ENCODE assay signal across 17 cellular contexts in genomic region chr2:217868911-217869334, GRCh38.
A peak's percentile ranks its signal among the peaks of the same experiment; 100 is the strongest.
DNase-seq lines count a peak whose midpoint lies in the region; ATAC-seq and TF ChIP-seq lines count a peak whose summit lies in the region.
"Had no signal": no experiment of that assay in that cellular context is flagged by ENCODE, and none has a peak within 500 bp of the region (broad histone marks: within the 10 kb centered on the region; RNA-seq: fewer than 3 reads in every experiment).

No MANE protein-coding gene starts in this region.

- peak overlapping the region; percentile 57 to 98 (median 80) for H3K27ac ChIP-seq in sigmoid colon
- H3K27ac ChIP-seq: HL-60, neural progenitor cell had no signal

- H3K4me1 Mint-ChIP-seq in Caco-2 (ENCODE audit: low read depth, unreplicated experiment): no peaks in the 10 kb centered on the region

- peak; percentile 9 for ATAC-seq in left ventricle myocardium superior
- ATAC-seq: activated CD8-positive, alpha-beta T cell treated with anti-CD3 and anti-CD28 coated beads, Interleukin-2, amount 10 ng/mL, durations not matched to agents 7 days and 5 days had no signal

- H3K27ac Mint-ChIP-seq in Caco-2 (ENCODE audit: unreplicated experiment): peak overlapping the region; percentile 51
- H3K27ac Mint-ChIP-seq: activated CD8-positive, alpha-beta T cell treated with anti-CD3 and anti-CD28 coated beads, Interleukin-2, amount 10 ng/mL, durations not matched to agents 7 days and 5 days; neural progenitor cell had no signal

- CTCF ChIA-PET in Caco-2 (lab: Charles Lee): interaction anchor here (0.7 to 1.2 kb wide), 2 partner anchors 57 to 83 kb away, joined by 3 read pairs; no protein-coding TSS in a partner anchor

- H3K36me3 ChIP-seq in Caco-2 (ENCODE audit: control insufficient read depth, insufficient read depth, low read length) (no peaks in the 10 kb centered on the region; the same call in 1 of the 2 replicates), sigmoid colon (peaks cover 48 to 98% (median 88%) of the 10 kb centered on the region in 4 donors)
- H3K36me3 ChIP-seq: neural progenitor cell had no signal

- H3K4me3 Mint-ChIP-seq in Caco-2 (ENCODE audit: unreplicated experiment): no peak overlapping the region
- H3K4me3 Mint-ChIP-seq: activated CD8-positive, alpha-beta T cell treated with anti-CD3 and anti-CD28 coated beads, Interleukin-2, amount 10 ng/mL, durations not matched to agents 7 days and 5 days; neural progenitor cell had no signal

- no peaks in the 10 kb centered on the region for H3K27me3 Mint-ChIP-seq in Caco-2 (ENCODE audit: insufficient read depth, unreplicated experiment)

- no peaks in the 10 kb centered on the region for H3K9me3 Mint-ChIP-seq in Caco-2 (ENCODE audit: unreplicated experiment)
- H3K9me3 Mint-ChIP-seq: neural progenitor cell had no signal

- BruUV-seq in Caco-2 (replicated peaks; lab: Mats Ljungman, UMichigan): no TSS peak

- H3K27me3 ChIP-seq in Caco-2 (replicated peaks; ENCODE audit: control insufficient read depth, insufficient read depth, low read length): no peaks in the 10 kb centered on the region
- no peaks in the 10 kb centered on the region for H3K27me3 ChIP-seq in sigmoid colon

- H3K4me1 ChIP-seq in Caco-2: no peaks in the 10 kb centered on the region
- peaks cover 0 to 94% (median 84%) of the 10 kb centered on the region in 4 donors for H3K4me1 ChIP-seq in sigmoid colon

- TF ChIP-seq EP300 in sigmoid colon (IDR thresholded peaks at IDR 0.05): peak in 1 of 4 donors; percentile 79

- no peak for TF ChIP-seq CTCF in Caco-2 (IDR thresholded peaks at IDR 0.05; ENCODE audit: insufficient read depth in 1 of 2, low read depth in 1 of 2, low read length in 1 of 2, severe bottlenecking in 1 of 2, unreplicated experiment in 1 of 2)
- no peak for TF ChIP-seq CTCF in sigmoid colon (IDR thresholded peaks at IDR 0.05)

- POLR2A ChIA-PET in Caco-2 (lab: Charles Lee): no interaction called here

- no peaks in the 10 kb centered on the region for H3K36me3 Mint-ChIP-seq in Caco-2 (ENCODE audit: insufficient read depth, unreplicated experiment)
- H3K36me3 Mint-ChIP-seq: neural progenitor cell had no signal

- H3K9me3 ChIP-seq in Caco-2 (no peaks in the 10 kb centered on the region), sigmoid colon (no peaks in the 10 kb centered on the region)

- no peak for TF ChIP-seq POLR2A in sigmoid colon (IDR thresholded peaks at IDR 0.05)

- intact Hi-C loops in Caco-2 (cut with micrococcal nuclease; ENCODE audit: unreplicated experiment): no loop called here
- intact Hi-C loops in left ventricle myocardium superior (cut with micrococcal nuclease): no loop called here
- intact Hi-C loops in sigmoid colon (cut with DNase I): no loop called here

- WGBS in sigmoid colon, 2 donors: 76 to 82% methylated on average over 3 of the region's 3 CpGs

- no peak overlapping the region for H3K4me3 ChIP-seq in Caco-2 (ENCODE audit: low read depth, low read length)
- H3K4me3 ChIP-seq in sigmoid colon: no peak overlapping the region
- H3K4me3 ChIP-seq: neural progenitor cell had no signal

- no peak for DNase-seq in Caco-2
- peak; percentile 41 for DNase-seq in SW480 (ENCODE audit: low spot score)
- no peak for DNase-seq in left ventricle myocardium superior
- peak; percentile 89 for DNase-seq in sigmoid colon
- no peak for DNase-seq in stimulated activated naive CD4-positive, alpha-beta T cell treated with Interleukin-2 at 50 U/mL for 16 hours (lab: John Stamatoyannopoulos, UW)
- DNase-seq in SW 1271 (lab: John Stamatoyannopoulos, UW): no peak
- DNase-seq in NCI-H146 treated with DMSO at 0.1 percent for 48 hours (lab: John Stamatoyannopoulos, UW; ENCODE audit: unreplicated experiment): no peak
- DNase-seq in NCI-H1092 (lab: John Stamatoyannopoulos, UW): no peak
- DNase-seq: activated CD8-positive, alpha-beta T cell treated with anti-CD3 and anti-CD28 coated beads, Interleukin-2, amount 10 ng/mL, durations not matched to agents 7 days and 5 days; C1 segment of cervical spinal cord; cerebellar nuclear complex; erythroblast; GF-D8; kidney; RPMI8226 had no signal

Comparison
In these comparisons a context has a peak if more than half of its experiments do, and no peak if none do; other contexts are left out.
1. DNase-seq: peak in SW480 (single experiment) and sigmoid colon (single experiment); none in Caco-2 (0 of 2), left ventricle myocardium superior (single experiment), stimulated activated naive CD4-positive, alpha-beta T cell treated with Interleukin-2 at 50 U/mL for 16 hours (single experiment), SW 1271 (0 of 2), NCI-H146 treated with DMSO at 0.1 percent for 48 hours (single experiment) and NCI-H1092 (single experiment).